Comparison of ENCODE assay signal across 8 cellular contexts in the genomic region with DNA sequence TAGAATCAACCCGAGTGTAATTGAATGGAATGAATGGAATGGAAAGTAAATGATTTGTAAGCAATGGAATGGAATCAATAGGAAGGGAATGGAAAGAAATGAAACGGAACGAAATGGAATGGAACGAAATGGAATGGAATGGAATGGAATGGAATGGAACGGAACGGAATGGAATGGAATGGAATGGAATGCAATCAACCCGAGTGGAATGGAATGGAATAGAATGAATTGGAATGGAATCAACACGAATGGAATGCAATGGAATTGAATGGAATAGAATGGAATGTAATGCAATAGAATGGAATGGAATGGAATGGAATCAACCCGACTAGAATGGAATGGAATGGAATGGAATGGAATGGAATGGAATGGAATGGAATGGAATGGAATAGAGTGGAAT.
DNase-seq lines count a peak whose midpoint lies in the region; ATAC-seq and TF ChIP-seq lines count a peak whose summit lies in the region.
"Not testable (repeated sequence)": the region's sequence is repeated elsewhere in the genome, so short reads cannot be mapped to it uniquely, and the experiment has no call there.

No MANE protein-coding gene starts in this region.

- DNase-seq in choroid plexus epithelial cell (ENCODE audit: low read depth) (peak; percentile 8), iris pigment epithelial cell (ENCODE audit: low read depth) (peak; percentile 20)
- DNase-seq in naive thymus-derived CD4-positive, alpha-beta T cell; upper lobe of left lung: not testable (repeated sequence)

- ATAC-seq in GM18520 (IDR thresholded peaks at IDR 0.05; ENCODE audit: unreplicated experiment) (peak; percentile 25), HG02610 (IDR thresholded peaks at IDR 0.05; ENCODE audit: unreplicated experiment) (peak; percentile 32), gastroesophageal sphincter (peak; percentile 44), upper lobe of left lung (ENCODE audit: low FRiP score in 2 of 2) (peak; percentile 52 to 84)
- ATAC-seq in naive thymus-derived CD4-positive, alpha-beta T cell, result peak; percentile 39

- not testable (repeated sequence) for H3K27ac Mint-ChIP-seq in naive thymus-derived CD4-positive, alpha-beta T cell

- 78% methylated on average over 9 of the region's 9 CpGs for WGBS in HUES64
- WGBS in gastroesophageal sphincter (ENCODE audit: low coverage in 1 of 2), 2 donors, result 59 to 65% methylated on average over 9 of the region's 9 CpGs
- WGBS in upper lobe of left lung, 2 donors, result 68 to 70% methylated on average over 9 of the region's 9 CpGs

- TF ChIP-seq EP300 in gastroesophageal sphincter (IDR thresholded peaks at IDR 0.05); upper lobe of left lung (IDR thresholded peaks at IDR 0.05): not testable (repeated sequence)

- POLR2A ChIA-PET in naive thymus-derived CD4-positive, alpha-beta T cell (lab: Charles Lee), result not testable (repeated sequence)

- not testable (repeated sequence) for H3K27ac ChIP-seq in HUES64 (ENCODE audit: low read depth, low read length); gastroesophageal sphincter; naive thymus-derived CD4-positive, alpha-beta T cell (ENCODE audit: low read depth, low read length); upper lobe of left lung

- not testable (repeated sequence) for TF ChIP-seq POLR2A in gastroesophageal sphincter (IDR thresholded peaks at IDR 0.05); upper lobe of left lung (IDR thresholded peaks at IDR 0.05)

- H3K27me3 ChIP-seq in HUES64 (ENCODE audit: insufficient read depth, low read length); gastroesophageal sphincter; naive thymus-derived CD4-positive, alpha-beta T cell (ENCODE audit: control insufficient read depth in 2 of 2, insufficient read depth in 2 of 2, low read length in 2 of 2); upper lobe of left lung: not testable (repeated sequence)

- not testable (repeated sequence) for H3K4me1 ChIP-seq in HUES64 (ENCODE audit: insufficient read depth, low read length); gastroesophageal sphincter; naive thymus-derived CD4-positive, alpha-beta T cell (ENCODE audit: control insufficient read depth in 2 of 2, insufficient read depth in 2 of 2, low read length in 2 of 2); upper lobe of left lung

- H3K36me3 Mint-ChIP-seq in naive thymus-derived CD4-positive, alpha-beta T cell, result peaks cover 10 to 31% (median 18%) of the 10 kb centered on the region in 5 donors

- H3K36me3 ChIP-seq in HUES64 (ENCODE audit: insufficient read depth, low read length); gastroesophageal sphincter; naive thymus-derived CD4-positive, alpha-beta T cell (ENCODE audit: control insufficient read depth in 2 of 3, insufficient read depth in 3 of 3, low read length in 3 of 3); upper lobe of left lung: not testable (repeated sequence)

- TF ChIP-seq CTCF in choroid plexus epithelial cell (conservative IDR thresholded peaks at IDR 0.05; ENCODE audit: low read depth, low read length); gastroesophageal sphincter (IDR thresholded peaks at IDR 0.05); upper lobe of left lung (IDR thresholded peaks at IDR 0.05): not testable (repeated sequence)

- not testable (repeated sequence) for H3K27me3 Mint-ChIP-seq in naive thymus-derived CD4-positive, alpha-beta T cell

- peak overlapping the region; percentile 0; the same call in 1 of the 2 replicates for H3K4me3 ChIP-seq in HUES64 (ENCODE audit: low read length)
- H3K4me3 ChIP-seq in choroid plexus epithelial cell (ENCODE audit: low read depth, low read length); gastroesophageal sphincter; naive thymus-derived CD4-positive, alpha-beta T cell (ENCODE audit: low read length); upper lobe of left lung: not testable (repeated sequence)

- peaks cover 19% of the 10 kb centered on the region for H3K9me3 ChIP-seq in HUES64 (ENCODE audit: insufficient read depth, low read depth, low read length)
- H3K9me3 ChIP-seq in gastroesophageal sphincter, result not testable (repeated sequence)
- peaks cover 9 to 18% (median 12%) of the 10 kb centered on the region in 3 experiments for H3K9me3 ChIP-seq in naive thymus-derived CD4-positive, alpha-beta T cell (ENCODE audit: control insufficient read depth in 2 of 3, low read length in 3 of 3)
- peaks cover 0 to 12% (median 7%) of the 10 kb centered on the region in 4 donors for H3K9me3 ChIP-seq in upper lobe of left lung

- peaks cover 0 to 12% (median 0%) of the 10 kb centered on the region in 7 donors for H3K4me1 Mint-ChIP-seq in naive thymus-derived CD4-positive, alpha-beta T cell

- H3K9me3 Mint-ChIP-seq in naive thymus-derived CD4-positive, alpha-beta T cell, result peaks cover 0 to 39% (median 23%) of the 10 kb centered on the region in 11 donors

- CTCF ChIA-PET in naive thymus-derived CD4-positive, alpha-beta T cell (lab: Charles Lee), result not testable (repeated sequence)

- H3K9ac ChIP-seq in HUES64 (ENCODE audit: low read depth, low read length), result not testable (repeated sequence)

- not testable (repeated sequence) for H3K4me3 Mint-ChIP-seq in naive thymus-derived CD4-positive, alpha-beta T cell

- intact Hi-C loops in naive thymus-derived CD4-positive, alpha-beta T cell (cut with micrococcal nuclease), result not testable (repeated sequence)
